15 cellular contexts compared by ENCODE assay signal in the genomic region with DNA sequence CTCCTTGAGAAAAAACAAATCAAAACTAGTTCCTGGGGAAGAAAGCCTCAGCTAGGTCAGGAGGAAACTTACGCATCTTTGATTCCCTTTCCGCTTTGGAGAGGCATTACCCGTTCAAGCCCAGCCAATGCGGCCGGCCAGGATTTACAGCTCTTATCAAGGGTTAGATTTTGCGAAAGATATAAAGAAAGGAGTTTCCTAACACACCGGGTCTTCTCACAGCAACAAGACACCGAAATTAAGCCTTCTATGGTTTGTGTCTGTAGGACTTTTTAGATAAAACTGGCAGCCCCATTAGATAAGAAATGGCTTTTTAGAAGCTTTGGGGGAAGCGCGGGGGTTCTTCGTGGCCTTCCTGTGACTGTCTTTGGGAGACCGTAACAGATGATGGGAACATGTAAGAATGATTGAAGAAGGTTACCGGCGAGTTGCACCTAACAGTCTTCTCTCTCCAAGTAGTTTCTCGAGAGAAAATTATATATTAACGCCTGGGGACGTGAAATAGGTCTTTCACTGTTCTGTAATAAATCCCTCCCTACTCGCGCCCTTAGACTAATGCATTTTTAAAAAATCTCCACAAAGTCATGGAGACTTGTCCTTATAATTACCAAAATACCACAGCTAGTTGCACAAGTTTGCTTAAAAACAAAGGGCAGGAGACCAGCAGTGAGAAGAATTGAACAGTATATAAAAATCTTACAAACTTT. TPM values are rescaled to one million over a fixed set of nuclear protein-coding genes. Genes with fewer than 3 reads are reported as not detected.
DNase-seq lines count a peak whose midpoint lies in the region; ATAC-seq, FAIRE-seq and TF ChIP-seq lines count a peak whose summit lies in the region.
"Had no signal": no experiment of that assay in that cellular context is flagged by ENCODE, and none has a peak within 500 bp of the region (broad histone marks: within the 10 kb centered on the region; RNA-seq: fewer than 3 reads in every experiment).

No MANE protein-coding gene starts in this region.

- intact Hi-C loops in right cardiac atrium (cut with DNase I) = no loop called here
- intact Hi-C loops in cardiac septum (cut with DNase I) = loop anchor here (5.0 kb wide), 1 partner anchor 415 kb away; no protein-coding TSS in a partner anchor
- intact Hi-C loops in ascending aorta (cut with DNase I) = no loop called here
- intact Hi-C loops in vagina (cut with DNase I) = loop anchor here (10.0 kb wide), 1 partner anchor 1413 kb away; no protein-coding TSS in a partner anchor

- no peak overlapping the region for H3K4me3 Mint-ChIP-seq in activated T-cell treated with anti-CD3 and anti-CD28 coated beads, Interleukin-2, amount 50 U/mL, for 24 hours
- H3K4me3 Mint-ChIP-seq: natural killer cell had no signal

- H3K36me3 ChIP-seq in ascending aorta = no peaks in the 10 kb centered on the region
- H3K36me3 ChIP-seq in keratinocyte (ENCODE audit: control insufficient read depth in 2 of 2, extremely low read depth in 1 of 2, insufficient read depth in 2 of 2, low read length in 2 of 2) = no peaks in the 10 kb centered on the region
- no peaks in the 10 kb centered on the region for H3K36me3 ChIP-seq in vagina
- H3K36me3 ChIP-seq in tibial nerve = no peaks in the 10 kb centered on the region
- H3K36me3 ChIP-seq: adrenal gland; BLaER1 treated with 17β-estradiol and CSF1 and Interleukin-3, amounts not matched to agents 10 nM and 100 nM had no signal

- H3K79me2 ChIP-seq in keratinocyte (ENCODE audit: control insufficient read depth, insufficient read depth, low read length) = peaks cover 34% of the 10 kb centered on the region

- H3K9me3 ChIP-seq in right cardiac atrium (ENCODE audit: control insufficient read depth, low read length) (no peaks in the 10 kb centered on the region), ascending aorta (no peaks in the 10 kb centered on the region), keratinocyte (ENCODE audit: control insufficient read depth, low read depth, low read length) (no peaks in the 10 kb centered on the region), vagina (no peaks in the 10 kb centered on the region), tibial nerve (no peaks in the 10 kb centered on the region)
- H3K9me3 ChIP-seq: adrenal gland had no signal

- H3K36me3 Mint-ChIP-seq in activated T-cell treated with anti-CD3 and anti-CD28 coated beads, Interleukin-2, amount 50 U/mL, for 24 hours (ENCODE audit: low read depth) = no peaks in the 10 kb centered on the region

- peak; percentile 53 for FAIRE-seq in keratinocyte (lab: Jason Lieb, UNC)
- FAIRE-seq: GM18507, HepG2 had no signal

- H3K27me3 Mint-ChIP-seq in activated T-cell treated with anti-CD3 and anti-CD28 coated beads, Interleukin-2, amount 50 U/mL, for 24 hours = peaks cover 99% of the 10 kb centered on the region

- no peak for TF ChIP-seq CTCF in ascending aorta (IDR thresholded peaks at IDR 0.05)
- no peak for TF ChIP-seq CTCF in keratinocyte (optimal IDR thresholded peaks at IDR 0.05 in 1 of 3, IDR thresholded peaks at IDR 0.05 in 1 of 3, conservative IDR thresholded peaks at IDR 0.05 in 1 of 3; ENCODE audit: extremely low read depth in 1 of 3, insufficient read depth in 2 of 3, low read length in 3 of 3)
- TF ChIP-seq CTCF in vagina (IDR thresholded peaks at IDR 0.05) = no peak
- TF ChIP-seq CTCF in tibial nerve (IDR thresholded peaks at IDR 0.05) = no peak

- H3K27me3 ChIP-seq in right cardiac atrium (ENCODE audit: control insufficient read depth, insufficient read depth) (peaks cover 10% of the 10 kb centered on the region), ascending aorta (peaks cover 3% of the 10 kb centered on the region), keratinocyte (ENCODE audit: control insufficient read depth, extremely low read depth, insufficient read depth, low read length) (peaks cover 4% of the 10 kb centered on the region), vagina (no peaks in the 10 kb centered on the region), tibial nerve (peaks cover 0 to 100% of the 10 kb centered on the region in 2 donors)

- TF ChIP-seq POLR2A in vagina (IDR thresholded peaks at IDR 0.05) = no peak
- no peak for TF ChIP-seq POLR2A in tibial nerve (IDR thresholded peaks at IDR 0.05)

- H3K9me3 Mint-ChIP-seq in activated T-cell treated with anti-CD3 and anti-CD28 coated beads, Interleukin-2, amount 50 U/mL, for 24 hours = peaks cover 3% of the 10 kb centered on the region

- DNase-seq in right cardiac atrium (no peak), cardiac septum (ENCODE audit: low spot score) (no peak), ascending aorta (ENCODE audit: low spot score in 2 of 2) (no peak), keratinocyte (ENCODE audit: low read depth, low spot score) (no peak), vagina (ENCODE audit: extremely low spot score in 2 of 2) (no peak), A172 (ENCODE audit: low spot score) (no peak), tibial nerve (ENCODE audit: low spot score in 2 of 2) (no peak)
- DNase-seq in activated T-cell treated with anti-CD3 and anti-CD28 coated beads, Interleukin-2, amount 50 U/mL, for 24 hours = no peak
- DNase-seq: natural killer cell, NCI-H524 treated with DMSO at 0.1 percent for 48 hours had no signal

- dilution Hi-C loops in keratinocyte (cut with MboI; ENCODE audit: extremely low pct_ligation_motif_present, low sequenced_read_pairs) = no loop called here

- 8% methylated on average over 19 of the region's 19 CpGs for WGBS in right cardiac atrium
- WGBS in tibial nerve, 2 donors = 12% methylated on average over 19 of the region's 19 CpGs

- H3K4me2 ChIP-seq in keratinocyte (ENCODE audit: control insufficient read depth, extremely low read depth, insufficient read depth, low read depth, low read length) = peak overlapping the region; percentile 93
- H3K4me2 ChIP-seq: BLaER1 treated with 17β-estradiol and CSF1 and Interleukin-3, amounts not matched to agents 10 nM and 100 nM had no signal

- H2AFZ ChIP-seq in keratinocyte (ENCODE audit: control insufficient read depth, low read length) = peak overlapping the region; percentile 66

- H3K9me1 ChIP-seq in keratinocyte (ENCODE audit: control insufficient read depth, extremely low read depth, insufficient read depth, low read length) = no peaks in the 10 kb centered on the region

- peak overlapping the region; percentile 81 for H3K9ac ChIP-seq in keratinocyte (ENCODE audit: control insufficient read depth, extremely low read depth, insufficient read depth, low read length)
- H3K9ac ChIP-seq: BLaER1 treated with 17β-estradiol and CSF1 and Interleukin-3, amounts not matched to agents 10 nM and 100 nM had no signal

- no peak overlapping the region for H3K27ac Mint-ChIP-seq in activated T-cell treated with anti-CD3 and anti-CD28 coated beads, Interleukin-2, amount 50 U/mL, for 24 hours
- H3K27ac Mint-ChIP-seq: natural killer cell had no signal

- H3K4me1 ChIP-seq in right cardiac atrium (ENCODE audit: control insufficient read depth, insufficient read depth, low read length) (no peaks in the 10 kb centered on the region), ascending aorta (peaks cover 0 to 6% of the 10 kb centered on the region in 2 donors), keratinocyte (ENCODE audit: control insufficient read depth, extremely low read depth, insufficient read depth, low read length) (peaks cover 22% of the 10 kb centered on the region), vagina (no peaks in the 10 kb centered on the region), tibial nerve (peaks cover 0 to 46% (median 14%) of the 10 kb centered on the region in 4 donors)

- peaks cover 12% of the 10 kb centered on the region for H3K4me1 Mint-ChIP-seq in activated T-cell treated with anti-CD3 and anti-CD28 coated beads, Interleukin-2, amount 50 U/mL, for 24 hours (ENCODE audit: low read depth)

- ATAC-seq in right cardiac atrium = no peak
- ATAC-seq: natural killer cell had no signal

- no peak for TF ChIP-seq EP300 in tibial nerve (IDR thresholded peaks at IDR 0.05)

- H3K4me3 ChIP-seq in right cardiac atrium (ENCODE audit: low read length) = peak overlapping the region; percentile 13
- peak overlapping the region; percentile 43 to 53 for H3K4me3 ChIP-seq in ascending aorta
- H3K4me3 ChIP-seq in keratinocyte (ENCODE audit: control insufficient read depth in 2 of 3, extremely low read depth in 1 of 3, insufficient read depth in 2 of 3, low read depth in 1 of 3, low read length in 3 of 3) = peak overlapping the region; percentile 66 to 76 (median 72)
- H3K4me3 ChIP-seq in vagina = peak overlapping the region; percentile 70 to 78
- peak overlapping the region in 1 of 4 donors; percentile 32 for H3K4me3 ChIP-seq in tibial nerve
- H3K4me3 ChIP-seq: BLaER1 treated with 17β-estradiol and CSF1 and Interleukin-3, amounts not matched to agents 10 nM and 100 nM had no signal

- H3K27ac ChIP-seq in right cardiac atrium (ENCODE audit: low read length) (no peak overlapping the region), ascending aorta (no peak overlapping the region), keratinocyte (ENCODE audit: control insufficient read depth, insufficient read depth, low read length) (peak overlapping the region; percentile 72), vagina (peak overlapping the region; percentile 99), tibial nerve (no peak overlapping the region)
- H3K27ac ChIP-seq: BLaER1 treated with 17β-estradiol and CSF1 and Interleukin-3, amounts not matched to agents 10 nM and 100 nM; VCaP had no signal

- H4K20me1 ChIP-seq in keratinocyte (ENCODE audit: control insufficient read depth, extremely low read depth, insufficient read depth, low read length) = no peaks in the 10 kb centered on the region
- H4K20me1 ChIP-seq: BLaER1 treated with 17β-estradiol and CSF1 and Interleukin-3, amounts not matched to agents 10 nM and 100 nM had no signal

RNA-seq across cellular contexts. Expression of a gene that starts 1.3 kb away (rescaled TPM):
- not detected for total RNA-seq in right cardiac atrium
- not detected for polyA plus RNA-seq in right cardiac atrium
- total RNA-seq in cardiac septum = not detected
- total RNA-seq in ascending aorta = not detected
- 2.4 to 4.5 TPM (median 4.4 TPM) in 3 replicates for polyA plus RNA-seq in keratinocyte
- 0.62 TPM for polyA plus RNA-seq in keratinocyte (2011; ENCODE audit: low read depth)
- 2.3 and 2.9 TPM in 2 replicates for polyA plus RNA-seq in keratinocyte (2011; cell fraction: cytosol; rRNA removed)
- polyA plus RNA-seq in keratinocyte (2011; cell fraction: nucleus; rRNA removed) = 4.6 and 4.9 TPM in 2 replicates
- 0.75 and 3.7 TPM in 2 replicates for polyA plus RNA-seq in keratinocyte (2012; ENCODE audit: low replicate concordance)
- 2.5 to 7.4 TPM (median 3.5 TPM) in 3 replicates for polyA minus RNA-seq in keratinocyte
- 4.4 TPM for polyA minus RNA-seq in keratinocyte (2011; cell fraction: cytosol; rRNA and poly(A)+ RNA removed)
- 2.0 and 3.2 TPM in 2 replicates for polyA minus RNA-seq in keratinocyte (2011; cell fraction: nucleus; rRNA and poly(A)+ RNA removed)
- total RNA-seq in vagina = 25.0 TPM
- not detected in 2 replicates for total RNA-seq in A172 (2014; rRNA removed; shearing (Covaris generic))
- not detected for total RNA-seq in tibial nerve
- total RNA-seq: HepG2, natural killer cell had no signal
- polyA plus RNA-seq: HepG2 had no signal

Comparison
In these comparisons a context has a peak if more than half of its experiments do, and no peak if none do; other contexts are left out.
1. intact Hi-C loops: an anchor here in cardiac septum (5.0 kb wide) and vagina (10.0 kb wide); none called in right cardiac atrium and ascending aorta.
2. H3K27ac ChIP-seq: peak in keratinocyte (single experiment) and vagina (single experiment); none in right cardiac atrium (single experiment), ascending aorta (0 of 2) and tibial nerve (0 of 4).
3. RNA of a gene that starts 1.3 kb away (total RNA-seq): 25.0 TPM in vagina (single experiment); not detected in cardiac septum (single experiment), not detected in right cardiac atrium, not detected in ascending aorta (single experiment), not detected in A172 and not detected in tibial nerve; every median in the first group is over 10 times any median in the second.